ENCODE assay signal across 19 cellular contexts in the genomic region with DNA sequence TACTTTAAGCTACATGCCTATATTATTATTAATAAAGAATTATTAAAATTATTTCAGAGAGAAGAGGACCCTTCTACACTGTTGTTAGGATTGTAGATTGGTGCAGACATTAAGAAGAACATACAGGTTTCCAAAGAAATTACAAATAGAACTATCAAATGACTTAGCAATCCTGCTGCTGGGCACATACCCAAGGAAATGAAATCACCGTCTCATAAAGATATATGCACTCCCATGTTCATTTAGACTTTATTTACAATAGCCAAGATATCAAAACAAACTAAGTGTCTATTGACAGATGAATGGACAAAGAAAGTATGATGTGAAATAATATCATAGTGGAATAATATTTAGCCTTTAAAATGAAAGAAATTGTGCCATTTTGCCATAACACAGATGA.
DNase-seq lines count a peak whose midpoint lies in the region; ATAC-seq and TF ChIP-seq lines count a peak whose summit lies in the region.
"Had no signal": no experiment of that assay in that cellular context is flagged by ENCODE, and none has a peak within 500 bp of the region (broad histone marks: within the 10 kb centered on the region; RNA-seq: fewer than 3 reads in every experiment).

No MANE protein-coding gene starts in this region.

- POLR2A ChIA-PET in PC-3 (lab: Charles Lee; ENCODE audit: unreplicated experiment), result no interaction called here

- H3K79me2 ChIP-seq in PC-3 (ENCODE audit: low read length), result no peaks in the 10 kb centered on the region

- ATAC-seq in PC-3 (no peak), GM19035 (IDR thresholded peaks at IDR 0.05; ENCODE audit: unreplicated experiment) (no peak), HG03354 (IDR thresholded peaks at IDR 0.05; ENCODE audit: poor library complexity, severe bottlenecking, unreplicated experiment) (no peak)
- ATAC-seq: CD8-positive, alpha-beta T cell; GM12878; GM23338 had no signal

- H3K4me2 ChIP-seq in PC-3 (ENCODE audit: low read length), result 0 out of 2 replicates have a peak overlapping the region, but pooled peaks have one; percentile 10
- H3K4me2 ChIP-seq: GM23338 had no signal

- no TSS peak for BruUV-seq in PC-3 (replicated peaks; lab: Mats Ljungman, UMichigan)

- H3K9ac ChIP-seq in PC-3 (ENCODE audit: low read length), result no peak overlapping the region

- peak overlapping the region; percentile 46 for H3K27ac ChIP-seq in PC-3 (ENCODE audit: low read length)
- H3K27ac ChIP-seq: C4-2B had no signal

- H2AFZ ChIP-seq in PC-3 (ENCODE audit: low read length), result no peak overlapping the region
- H2AFZ ChIP-seq: GM23338 had no signal

- H3K9me3 Mint-ChIP-seq in type B pancreatic cell, result peaks cover 4% of the 10 kb centered on the region

- H3F3A ChIP-seq in PC-3 (ENCODE audit: low read length, unreplicated experiment), result peaks cover 3% of the 10 kb centered on the region

- H3K27ac Mint-ChIP-seq in type B pancreatic cell, result no peak overlapping the region
- H3K27ac Mint-ChIP-seq: CD4-positive, CD25-positive, alpha-beta regulatory T cell; CD8-positive, alpha-beta T cell; GM23338; HFFc6 had no signal

- H3K4me1 Mint-ChIP-seq in type B pancreatic cell (ENCODE audit: unreplicated experiment), result no peaks in the 10 kb centered on the region
- H3K4me1 Mint-ChIP-seq: CD4-positive, CD25-positive, alpha-beta regulatory T cell; GM23338 had no signal

- H3K9me3 ChIP-seq in PC-3 (ENCODE audit: low read length), result no peaks in the 10 kb centered on the region
- H3K9me3 ChIP-seq: Caco-2, HAP-1 had no signal

- H3K4me3 ChIP-seq in LNCaP clone FGC (ENCODE audit: low read depth, low read length) (no peak overlapping the region), PC-3 (ENCODE audit: low read length) (no peak overlapping the region)
- H3K4me3 ChIP-seq: GM12878, GM23338, HAP-1 had no signal

- CTCF ChIA-PET in PC-3 (lab: Charles Lee), result no interaction called here

- no peaks in the 10 kb centered on the region for H3K27me3 Mint-ChIP-seq in type B pancreatic cell
- H3K27me3 Mint-ChIP-seq: CD4-positive, CD25-positive, alpha-beta regulatory T cell had no signal

- no peak overlapping the region for H3K4me3 Mint-ChIP-seq in type B pancreatic cell
- H3K4me3 Mint-ChIP-seq: CD4-positive, CD25-positive, alpha-beta regulatory T cell; CD8-positive, alpha-beta T cell; GM23338; HFFc6 had no signal

- H3K36me3 ChIP-seq in PC-3 (ENCODE audit: low read depth, low read length), result no peaks in the 10 kb centered on the region
- H3K36me3 ChIP-seq: HAP-1 had no signal

- H3K4me1 ChIP-seq in PC-3 (ENCODE audit: insufficient read depth, low read length), result peaks cover 5% of the 10 kb centered on the region
- H3K4me1 ChIP-seq: Caco-2, HAP-1 had no signal

- peak; percentile 62 for DNase-seq in LNCaP clone FGC (ENCODE audit: low read depth)
- DNase-seq in PC-3, result peak; percentile 74
- peak; percentile 46 for DNase-seq in astrocyte of the hippocampus (ENCODE audit: low read depth, low spot score)
- no peak for DNase-seq in NCI-H526 treated with DMSO at 0.1 percent for 48 hours (lab: John Stamatoyannopoulos, UW)
- DNase-seq in type B pancreatic cell (ENCODE audit: extremely low spot score, unreplicated experiment), result no peak
- DNase-seq: Caco-2; CD4-positive, CD25-positive, alpha-beta regulatory T cell; CD8-positive, alpha-beta T cell; DMS 273 treated with DMSO at 0.1 percent for 48 hours; DMS79; EL; GDM1; HFFc6 had no signal

- no peaks in the 10 kb centered on the region for H3K9me2 ChIP-seq in PC-3 (replicated peaks; ENCODE audit: low read length)

- no peak for TF ChIP-seq CTCF in LNCaP clone FGC (IDR thresholded peaks at IDR 0.05; ENCODE audit: control insufficient read depth, extremely low read depth, insufficient read depth)
- TF ChIP-seq CTCF in PC-3 (conservative IDR thresholded peaks at IDR 0.05; ENCODE audit: low read depth, low read length), result no peak
- no peak for TF ChIP-seq CTCF in type B pancreatic cell (conservative IDR thresholded peaks at IDR 0.05)

- H3K36me3 Mint-ChIP-seq in type B pancreatic cell, result no peaks in the 10 kb centered on the region
- H3K36me3 Mint-ChIP-seq: CD4-positive, CD25-positive, alpha-beta regulatory T cell; CD8-positive, alpha-beta T cell had no signal

- intact Hi-C loops in PC-3 (cut with micrococcal nuclease), result no loop called here

- H4K20me1 ChIP-seq in PC-3 (ENCODE audit: low read length), result no peaks in the 10 kb centered on the region

- no peaks in the 10 kb centered on the region for H3K27me3 ChIP-seq in PC-3 (ENCODE audit: low read length)

Comparison
In these comparisons a context has a peak if more than half of its experiments do, and no peak if none do; other contexts are left out.
1. DNase-seq: peak in LNCaP clone FGC (single experiment), PC-3 (single experiment) and astrocyte of the hippocampus (single experiment); none in NCI-H526 treated with DMSO at 0.1 percent for 48 hours (single experiment) and type B pancreatic cell (single experiment).